ENCODE assay signal across 11 cellular contexts in genomic region chr15:50848349-50848748, GRCh38.
"Had no signal": no experiment of that assay in that cellular context is flagged by ENCODE, and none has a peak within 500 bp of the region (broad histone marks: within the 10 kb centered on the region; RNA-seq: fewer than 3 reads in every experiment).

No MANE protein-coding gene starts in this region.

- DNase-seq: GM23248, GOT3, H7, H9, HCEC 1CT, HFFc6 had no signal

- H3K9me3 Mint-ChIP-seq: HFFc6 had no signal

- FAIRE-seq: H1, H54 had no signal

- H3K4me3 ChIP-seq: GM23248, GM23338, HAP-1 had no signal

- H3K9me3 ChIP-seq: HAP-1 had no signal

- H3K27ac ChIP-seq: GM23248 had no signal

- H3K9ac ChIP-seq: GM23248 had no signal

- H3K27ac Mint-ChIP-seq: GM23338, H9, HFFc6 had no signal

- H3K4me1 Mint-ChIP-seq: GM23338, H9 had no signal

- H2AFZ ChIP-seq: GM23248, GM23338 had no signal

- H3K4me1 ChIP-seq: HAP-1 had no signal

- H3K36me3 ChIP-seq: HAP-1 had no signal

- H3K4me3 Mint-ChIP-seq: GM23338, H9, HFFc6 had no signal

- H3K4me2 ChIP-seq: GM23338 had no signal

- ATAC-seq: GM23338, HCT116 had no signal
